Comparison of ENCODE assay signal across 8 cellular contexts in genomic region chr13:41061075-41061913, GRCh38. TPM values are rescaled to one million over a fixed set of nuclear protein-coding genes. Genes with fewer than 3 reads are reported as not detected.
DNase-seq lines count a peak whose midpoint lies in the region; ATAC-seq, FAIRE-seq and TF ChIP-seq lines count a peak whose summit lies in the region.

TSS of gene WBP4 (plus strand) at chr13:41061509. CDS start at chr13:41061674, 165 bp downstream.

- no peaks in the 10 kb centered on the region for H3K9me3 Mint-ChIP-seq in T-cell
- no peaks in the 10 kb centered on the region for H3K9me3 Mint-ChIP-seq in progenitor cell of endocrine pancreas (ENCODE audit: low read depth)

- POLR2A ChIA-PET in T-cell (lab: Charles Lee) = interaction anchor here (0.5 to 1.2 kb wide), 6 partner anchors 42 to 291 kb away, joined by 3 to 6 read pairs (median 4); partner anchors contain the start of gene ELF1 (in 1 of the 2)

- H3K27ac ChIP-seq in adrenal gland (peak within 1 kb of the TSS; percentile 97 to 99 (median 98)), left ventricle myocardium inferior (replicated peaks) (peak within 1 kb of the TSS; percentile 98), upper lobe of right lung (peak within 1 kb of the TSS; percentile 97)

- intact Hi-C loops in adrenal gland (cut with DNase I) = no loop called here
- intact Hi-C loops in left ventricle myocardium inferior (cut with micrococcal nuclease) = no loop called here
- intact Hi-C loops in upper lobe of right lung (cut with DNase I) = no loop called here

- H3K36me3 ChIP-seq in adrenal gland (replicated peaks in 1 of 2) = peaks cover 0 to 12% of the 10 kb centered on the region in 2 donors
- H3K36me3 ChIP-seq in left ventricle myocardium inferior = peaks cover 11% of the 10 kb centered on the region
- peaks cover 9% of the 10 kb centered on the region for H3K36me3 ChIP-seq in upper lobe of right lung

- FAIRE-seq in GM12892 (lab: Jason Lieb, UNC) = peak; percentile 95

- TF ChIP-seq CTCF in adrenal gland (IDR thresholded peaks at IDR 0.05) (peak in 1 of 6 experiments; percentile 11), left ventricle myocardium inferior (IDR thresholded peaks at IDR 0.05; ENCODE audit: borderline replicate concordance) (peak; percentile 31), progenitor cell of endocrine pancreas (IDR thresholded peaks at IDR 0.05; ENCODE audit: unreplicated experiment) (no peak), upper lobe of right lung (IDR thresholded peaks at IDR 0.05) (peak; percentile 29)

- H3K9me3 ChIP-seq in adrenal gland (replicated peaks in 1 of 3) (no peaks in the 10 kb centered on the region), left ventricle myocardium inferior (replicated peaks) (no peaks in the 10 kb centered on the region), upper lobe of right lung (no peaks in the 10 kb centered on the region)

- H3K27me3 ChIP-seq in adrenal gland (no peaks in the 10 kb centered on the region), left ventricle myocardium inferior (ENCODE audit: low read depth) (no peaks in the 10 kb centered on the region), upper lobe of right lung (no peaks in the 10 kb centered on the region)

- H3K4me3 Mint-ChIP-seq in T-cell (peak within 1 kb of the TSS; percentile 98 to 100 (median 99)), progenitor cell of endocrine pancreas (ENCODE audit: low read depth) (peak within 1 kb of the TSS; percentile 99)

- ATAC-seq in HG02798 (IDR thresholded peaks at IDR 0.05; ENCODE audit: poor library complexity, unreplicated experiment) = peak; percentile 75
- peak; percentile 67 to 74 (median 68) for ATAC-seq in T-cell (replicated peaks in 1 of 4)
- peak; percentile 89 for ATAC-seq in upper lobe of right lung

- H3K27ac Mint-ChIP-seq in T-cell (peak within 1 kb of the TSS; percentile 99 to 100), progenitor cell of endocrine pancreas (peak within 1 kb of the TSS; percentile 100)

- no peaks in the 10 kb centered on the region for H3K27me3 Mint-ChIP-seq in T-cell
- no peaks in the 10 kb centered on the region for H3K27me3 Mint-ChIP-seq in progenitor cell of endocrine pancreas

- H3K36me3 Mint-ChIP-seq in T-cell (peaks cover 13% of the 10 kb centered on the region), progenitor cell of endocrine pancreas (ENCODE audit: insufficient read depth) (peaks cover 4% of the 10 kb centered on the region)

- peak; percentile 79 for TF ChIP-seq POLR2A in GM12892 (IDR thresholded peaks at IDR 0.05; ENCODE audit: low read depth, low read length)
- TF ChIP-seq POLR2A in adrenal gland (IDR thresholded peaks at IDR 0.05) = peak in 1 of 2 donors; percentile 83

- CTCF ChIA-PET in T-cell (lab: Charles Lee) = interaction anchor here (0.6 to 1.6 kb wide), 8 partner anchors 13 to 871 kb away, joined by 3 to 13 read pairs (median 4); partner anchors contain the start of gene ELF1 (in 2 of the 2)

- H3K4me1 ChIP-seq in adrenal gland (replicated peaks in 1 of 2) = peaks cover 60 to 66% of the 10 kb centered on the region in 2 donors
- H3K4me1 ChIP-seq in left ventricle myocardium inferior = peaks cover 94% of the 10 kb centered on the region
- H3K4me1 ChIP-seq in upper lobe of right lung = peaks cover 38% of the 10 kb centered on the region

- DNase-seq in GM12892 (ENCODE audit: insufficient read length) (peak; percentile 86), NCI-H1436 (lab: John Stamatoyannopoulos, UW) (peak; percentile 71), T-cell (peak; percentile 62 to 95 (median 78)), adrenal gland (peak; percentile 95 to 98 (median 96)), left ventricle myocardium inferior (peak; percentile 94), progenitor cell of endocrine pancreas (ENCODE audit: low spot score, unreplicated experiment) (peak; percentile 90), upper lobe of right lung (peak; percentile 98)

- H3K4me1 Mint-ChIP-seq in T-cell (peaks cover 56 to 69% (median 60%) of the 10 kb centered on the region in 3 donors), progenitor cell of endocrine pancreas (ENCODE audit: low read depth) (peaks cover 49% of the 10 kb centered on the region)

- 0 to 1% (median 0%) methylated on average over 26 to 71 of the region's 71 CpGs for WGBS in adrenal gland, 4 donors

- H3K4me3 ChIP-seq in adrenal gland = peak within 1 kb of the TSS; percentile 83 to 91 (median 86)
- H3K4me3 ChIP-seq in left ventricle myocardium inferior = peak within 1 kb of the TSS; percentile 79
- peak within 1 kb of the TSS; percentile 81 for H3K4me3 ChIP-seq in upper lobe of right lung

RNA-seq across cellular contexts. Expression of gene WBP4, which starts in this region (rescaled TPM):
- 19.7 TPM for polyA plus RNA-seq in GM12892 (2012; ENCODE audit: missing spikeins)
- total RNA-seq in T-cell = 1 to 10 TPM; 4.3 to 7.6 (median 4.8) TPM
- total RNA-seq in adrenal gland = 10 to 100 TPM in 5 of 8 donors, 1 to 10 TPM in 3; 8.1 to 19.1 (median 11.5) TPM
- polyA plus RNA-seq in adrenal gland = 10 to 100 TPM; 21.2 to 28.5 (median 28.0) TPM
- 22.6 TPM for total RNA-seq in left ventricle myocardium inferior
- total RNA-seq in progenitor cell of endocrine pancreas = 11.0 and 12.1 TPM in 2 replicates
- total RNA-seq in upper lobe of right lung = 11.0 TPM

Comparison
In these comparisons a context has a peak if more than half of its experiments do, and no peak if none do; other contexts are left out.
1. Peak in every context shown above with its lines: DNase-seq, ATAC-seq, H3K4me3 ChIP-seq and H3K27ac ChIP-seq.